ENCODE assay signal across 1 cellular context in genomic region chr4:101347267-101347556, GRCh38.
TF ChIP-seq lines count a peak whose summit lies in the region.

Gene PPP3CA, minus strand, starts transcription at chr4:101347526.

TF ChIP-seq in SK-N-SH, 30 proteins besides CTCF, POLR2A, EP300 and RAD21 (continued from another document):
- TF ChIP-seq, protein P1, sequence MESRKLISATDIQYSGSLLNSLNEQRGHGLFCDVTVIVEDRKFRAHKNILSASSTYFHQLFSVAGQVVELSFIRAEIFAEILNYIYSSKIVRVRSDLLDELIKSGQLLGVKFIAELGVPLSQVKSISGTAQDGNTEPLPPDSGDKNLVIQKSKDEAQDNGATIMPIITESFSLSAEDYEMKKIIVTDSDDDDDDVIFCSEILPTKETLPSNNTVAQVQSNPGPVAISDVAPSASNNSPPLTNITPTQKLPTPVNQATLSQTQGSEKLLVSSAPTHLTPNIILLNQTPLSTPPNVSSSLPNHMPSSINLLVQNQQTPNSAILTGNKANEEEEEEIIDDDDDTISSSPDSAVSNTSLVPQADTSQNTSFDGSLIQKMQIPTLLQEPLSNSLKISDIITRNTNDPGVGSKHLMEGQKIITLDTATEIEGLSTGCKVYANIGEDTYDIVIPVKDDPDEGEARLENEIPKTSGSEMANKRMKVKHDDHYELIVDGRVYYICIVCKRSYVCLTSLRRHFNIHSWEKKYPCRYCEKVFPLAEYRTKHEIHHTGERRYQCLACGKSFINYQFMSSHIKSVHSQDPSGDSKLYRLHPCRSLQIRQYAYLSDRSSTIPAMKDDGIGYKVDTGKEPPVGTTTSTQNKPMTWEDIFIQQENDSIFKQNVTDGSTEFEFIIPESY (IDR thresholded peaks at IDR 0.05; ENCODE audit: borderline replicate concordance, low read depth) = no peak
- TF ChIP-seq YY1 (IDR thresholded peaks at IDR 0.05; ENCODE audit: low read depth) (no peak), JUND (IDR thresholded peaks at IDR 0.05) (no peak), SMC3 (IDR thresholded peaks at IDR 0.05; ENCODE audit: low read depth, low read length) (no peak), GATA2 (CRISPR knock-in tag; IDR thresholded peaks at IDR 0.05) (no peak), RXRA (IDR thresholded peaks at IDR 0.05; ENCODE audit: borderline replicate concordance, low read depth) (no peak), RCOR1 (IDR thresholded peaks at IDR 0.05; ENCODE audit: low read length) (no peak), POLR2AphosphoS5 (IDR thresholded peaks at IDR 0.05; ENCODE audit: low read depth, low read length) (no peak), FOXJ3 (CRISPR knock-in tag; IDR thresholded peaks at IDR 0.05) (no peak), MXI1 (IDR thresholded peaks at IDR 0.05; ENCODE audit: low read depth, low read length) (no peak), TEAD4 (IDR thresholded peaks at IDR 0.05; ENCODE audit: borderline replicate concordance, insufficient read depth) (no peak), TCF12 (IDR thresholded peaks at IDR 0.05) (no peak)
